ENCODE assay signal across 8 cellular contexts in genomic region chr10:34817586-34817985, GRCh38. TPM values are rescaled to one million over a fixed set of nuclear protein-coding genes. Genes with fewer than 3 reads are reported as not detected.
"Had no signal": no experiment of that assay in that cellular context is flagged by ENCODE, and none has a peak within 500 bp of the region (broad histone marks: within the 10 kb centered on the region; RNA-seq: fewer than 3 reads in every experiment).

No MANE protein-coding gene starts in this region.

- H3K9me3 Mint-ChIP-seq: GM23338, H9 had no signal

- H3K4me3 Mint-ChIP-seq: GM23338, H9, IgD-negative memory B cell had no signal

- H3K36me3 Mint-ChIP-seq: IgD-negative memory B cell had no signal

- H3K27ac Mint-ChIP-seq: GM23338, H9, IgD-negative memory B cell had no signal

- H2AFZ ChIP-seq: GM23338 had no signal

- H3K27ac ChIP-seq: HL-60 had no signal

- FAIRE-seq: H1, H54, HepG2 had no signal

- H3K4me3 ChIP-seq: GM23338 had no signal

- ATAC-seq: GM23338 had no signal

- H3K4me2 ChIP-seq: GM23338 had no signal

- DNase-seq: H9, HCEC 1CT had no signal

RNA-seq across cellular contexts. Expression of gene PARD3, which starts 2.5 kb away (rescaled TPM):
- polyA plus RNA-seq: IgD-negative memory B cell had no signal
